9 cellular contexts compared by ENCODE assay signal in genomic region chr1:198465201-198466144, GRCh38.
A peak's percentile ranks its signal among the peaks of the same experiment; 100 is the strongest.
DNase-seq lines count a peak whose midpoint lies in the region; ATAC-seq and TF ChIP-seq lines count a peak whose summit lies in the region.
"Had no signal": no experiment of that assay in that cellular context is flagged by ENCODE, and none has a peak within 500 bp of the region (broad histone marks: within the 10 kb centered on the region; RNA-seq: fewer than 3 reads in every experiment).

No MANE protein-coding gene starts in this region.

- intact Hi-C loops in mammary epithelial cell (cut with micrococcal nuclease), result loop anchor here (1.0 to 10.0 kb wide), 13 partner anchors 107 to 944 kb away; partner anchors contain the start of genes DENND1B and LHX9

- H3K4me3 ChIP-seq in ACC112 (ENCODE audit: low read depth, low read length) (no peak overlapping the region), mammary epithelial cell (replicated peaks in 1 of 3; ENCODE audit: insufficient read depth in 1 of 3, low read depth in 2 of 3, low read length in 3 of 3) (no peak overlapping the region), tibial nerve (no peak overlapping the region)
- H3K4me3 ChIP-seq: HAP-1 had no signal

- H3K79me2 ChIP-seq in ACC112 (ENCODE audit: control insufficient read depth, insufficient read depth, low read length, unreplicated experiment), result no peaks in the 10 kb centered on the region
- H3K79me2 ChIP-seq in mammary epithelial cell (ENCODE audit: insufficient read depth, low read length), result no peaks in the 10 kb centered on the region

- H3K36me3 ChIP-seq in ACC112 (ENCODE audit: insufficient read depth, low read length), result no peaks in the 10 kb centered on the region
- no peaks in the 10 kb centered on the region for H3K36me3 ChIP-seq in mammary epithelial cell (ENCODE audit: insufficient read depth, low read length)
- H3K36me3 ChIP-seq in tibial nerve, result no peaks in the 10 kb centered on the region
- H3K36me3 ChIP-seq: HAP-1 had no signal

- 36% methylated on average over 3 of the region's 3 CpGs for WGBS in mammary epithelial cell (ENCODE audit: low coverage, missing lambda C conversion rate)
- 38 to 41% methylated on average over 3 of the region's 3 CpGs for WGBS in tibial nerve, 2 donors

- CTCF ChIA-PET in mammary epithelial cell (lab: Charles Lee; ENCODE audit: low non-redundant PET), result interaction anchor here (0.6 kb wide), 1 partner anchor 596 kb away, joined by 3 read pairs; no protein-coding TSS in a partner anchor

- H3K4me2 ChIP-seq in mammary epithelial cell (ENCODE audit: insufficient read depth, low read depth, low read length), result no peak overlapping the region

- no peaks in the 10 kb centered on the region for H3K9me3 ChIP-seq in mammary epithelial cell (replicated peaks; ENCODE audit: insufficient read depth, low read length)
- no peaks in the 10 kb centered on the region for H3K9me3 ChIP-seq in tibial nerve
- H3K9me3 ChIP-seq: HAP-1 had no signal

- peak overlapping the region; percentile 43 for H2AFZ ChIP-seq in ACC112 (ENCODE audit: low read length, unreplicated experiment)
- peak overlapping the region; percentile 66 for H2AFZ ChIP-seq in mammary epithelial cell (ENCODE audit: low read depth, low read length)

- ATAC-seq in HG03460 (IDR thresholded peaks at IDR 0.05; ENCODE audit: unreplicated experiment), result peak; percentile 75
- no peak for ATAC-seq in GM21723 (IDR thresholded peaks at IDR 0.05; ENCODE audit: unreplicated experiment)

- peak; percentile 46 for DNase-seq in NCI-H774 (lab: John Stamatoyannopoulos, UW)
- DNase-seq in mammary epithelial cell, result peak; percentile 66
- peak; percentile 56 for DNase-seq in kidney glomerular epithelial cell (lab: John Stamatoyannopoulos, UW)
- no peak for DNase-seq in tibial nerve (ENCODE audit: low spot score in 2 of 2)

- no peak overlapping the region for H3K9ac ChIP-seq in mammary epithelial cell (ENCODE audit: insufficient read depth, low read length)

- dilution Hi-C loops in mammary epithelial cell (cut with HindIII; ENCODE audit: low sequenced_read_pairs), result no loop called here

- H3K4me1 ChIP-seq in ACC112 (ENCODE audit: control insufficient read depth, insufficient read depth, low read length, unreplicated experiment), result peaks cover 18% of the 10 kb centered on the region
- H3K4me1 ChIP-seq in mammary epithelial cell (ENCODE audit: insufficient read depth, low read length), result peaks cover 29% of the 10 kb centered on the region
- no peaks in the 10 kb centered on the region for H3K4me1 ChIP-seq in tibial nerve
- H3K4me1 ChIP-seq: HAP-1 had no signal

- in situ Hi-C loops in mammary epithelial cell (cut with MboI; ENCODE audit: low sequenced_read_pairs in 2 of 2), result loop anchor here (25.0 kb wide), 4 partner anchors 222 to 378 kb away; partner anchors contain the start of gene NEK7 (in 1 of the 2)

- H3K27ac ChIP-seq in ACC112 (ENCODE audit: low read depth, low read length) (peak overlapping the region; percentile 29; the same call in 1 of the 2 replicates), mammary epithelial cell (ENCODE audit: insufficient read depth, low read depth, low read length) (peak overlapping the region; percentile 25), tibial nerve (no peak overlapping the region)

- TF ChIP-seq EP300 in tibial nerve (IDR thresholded peaks at IDR 0.05), result no peak

- no peak for TF ChIP-seq POLR2A in tibial nerve (IDR thresholded peaks at IDR 0.05)

- TF ChIP-seq CTCF in GM12873 (IDR thresholded peaks at IDR 0.05; ENCODE audit: insufficient read depth, low read depth, low read length, missing control alignments), result peak; percentile 51
- TF ChIP-seq CTCF in mammary epithelial cell (conservative IDR thresholded peaks at IDR 0.05 in 1 of 2, IDR thresholded peaks at IDR 0.05 in 1 of 2; ENCODE audit: extremely low read depth in 1 of 2, insufficient read depth in 1 of 2, low read depth in 1 of 2, low read length in 2 of 2), result peak; percentile 61 to 65
- peak; percentile 34 to 63 (median 55) for TF ChIP-seq CTCF in tibial nerve (IDR thresholded peaks at IDR 0.05)

- no TSS peak for BruUV-seq in mammary epithelial cell (replicated peaks; lab: Mats Ljungman, UMichigan)

- H3K27me3 ChIP-seq in ACC112 (ENCODE audit: insufficient read depth, low read length) (no peaks in the 10 kb centered on the region), mammary epithelial cell (ENCODE audit: insufficient read depth, low read length) (no peaks in the 10 kb centered on the region), tibial nerve (no peaks in the 10 kb centered on the region)

- H4K20me1 ChIP-seq in mammary epithelial cell (ENCODE audit: insufficient read depth, low read length), result no peaks in the 10 kb centered on the region

Comparison
In these comparisons a context has a peak if more than half of its experiments do, and no peak if none do; other contexts are left out.
1. H3K27ac ChIP-seq: peak in ACC112 (single experiment) and mammary epithelial cell (single experiment); none in tibial nerve (0 of 4).
2. DNase-seq: peak in NCI-H774 (single experiment), mammary epithelial cell (single experiment) and kidney glomerular epithelial cell (single experiment); none in tibial nerve (0 of 2).
3. Peak in every context shown above with its lines, with median percentiles within 50 percentile points of each other: CTCF ChIP-seq.